In the genomic region with DNA sequence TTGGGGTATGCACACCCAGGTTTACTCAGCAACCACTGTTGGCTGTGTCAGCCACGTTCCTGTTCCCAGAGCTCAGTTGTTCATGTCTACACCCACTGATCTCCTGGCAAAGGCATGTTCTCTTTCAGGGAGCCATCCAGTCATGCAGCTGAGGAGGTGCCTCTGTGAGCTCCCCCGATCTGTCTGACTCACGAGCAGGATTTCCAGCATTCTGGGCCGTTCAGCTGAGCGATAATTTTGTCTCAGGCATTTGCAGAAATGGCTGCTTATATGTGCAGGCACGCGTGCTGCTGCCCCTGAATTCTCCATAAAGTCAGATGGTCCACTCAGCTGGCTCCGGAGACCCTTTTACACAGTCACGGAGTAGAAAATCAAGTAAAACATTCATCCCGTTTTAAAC, we compare ENCODE assay signal across 15 cellular contexts.
A peak's percentile ranks its signal among the peaks of the same experiment; 100 is the strongest.
DNase-seq lines count a peak whose midpoint lies in the region; ATAC-seq, FAIRE-seq and TF ChIP-seq lines count a peak whose summit lies in the region.
"Had no signal": no experiment of that assay in that cellular context is flagged by ENCODE, and none has a peak within 500 bp of the region (broad histone marks: within the 10 kb centered on the region; RNA-seq: fewer than 3 reads in every experiment).

No MANE protein-coding gene starts in this region.

- peak overlapping the region; percentile 9 for H2AFZ ChIP-seq in astrocyte (ENCODE audit: low read depth, low read length)

- ATAC-seq in foreskin keratinocyte = peak; percentile 86
- ATAC-seq in psoas muscle = peak in 3 of 4 donors; percentile 19 to 48 (median 33)

- H4K20me1 ChIP-seq in astrocyte (ENCODE audit: insufficient read depth, low read length) = no peaks in the 10 kb centered on the region

- peak overlapping the region; percentile 57 for H3K4me2 ChIP-seq in astrocyte (ENCODE audit: low read length)

- peaks cover 4% of the 10 kb centered on the region for H3K27me3 ChIP-seq in astrocyte (ENCODE audit: insufficient read depth, low read length)
- no peaks in the 10 kb centered on the region for H3K27me3 ChIP-seq in foreskin keratinocyte
- no peaks in the 10 kb centered on the region for H3K27me3 ChIP-seq in psoas muscle (ENCODE audit: insufficient read depth in 3 of 3, low read length in 2 of 3)
- H3K27me3 ChIP-seq: tibial nerve had no signal

- H3K4me3 ChIP-seq in astrocyte (ENCODE audit: insufficient read depth, low read depth, low read length) = no peak overlapping the region
- H3K4me3 ChIP-seq in psoas muscle = no peak overlapping the region
- H3K4me3 ChIP-seq: tibial nerve had no signal

- H3K4me1 ChIP-seq in astrocyte (ENCODE audit: insufficient read depth, low read length) = peaks cover 26% of the 10 kb centered on the region
- H3K4me1 ChIP-seq in foreskin keratinocyte = peaks cover 45% of the 10 kb centered on the region
- H3K4me1 ChIP-seq in psoas muscle = peaks cover 9% of the 10 kb centered on the region
- H3K4me1 ChIP-seq: tibial nerve had no signal

- no peaks in the 10 kb centered on the region for H3K79me2 ChIP-seq in astrocyte (ENCODE audit: insufficient read depth, low read length)

- intact Hi-C loops in psoas muscle (cut with DNase I) = no loop called here

- H3K9me3 ChIP-seq in astrocyte (ENCODE audit: insufficient read depth, low read depth, low read length) = no peaks in the 10 kb centered on the region
- no peaks in the 10 kb centered on the region for H3K9me3 ChIP-seq in psoas muscle

- H3K36me3 ChIP-seq in astrocyte (ENCODE audit: insufficient read depth, low read length) = no peaks in the 10 kb centered on the region
- H3K36me3 ChIP-seq in psoas muscle (ENCODE audit: insufficient read depth in 1 of 2, low read depth in 1 of 2) = no peaks in the 10 kb centered on the region
- H3K36me3 ChIP-seq: tibial nerve had no signal

- WGBS in psoas muscle, 3 donors = 45 to 61% (median 49%) methylated on average over 10 of the region's 10 CpGs

- H3K36me3 Mint-ChIP-seq in astrocyte (ENCODE audit: low read depth, unreplicated experiment) = no peaks in the 10 kb centered on the region
- peaks cover 12% of the 10 kb centered on the region for H3K36me3 Mint-ChIP-seq in endothelial cell (ENCODE audit: low read depth, unreplicated experiment)

- peaks cover 10% of the 10 kb centered on the region for H3K27me3 Mint-ChIP-seq in astrocyte (ENCODE audit: low read depth, unreplicated experiment)
- no peaks in the 10 kb centered on the region for H3K27me3 Mint-ChIP-seq in endothelial cell (ENCODE audit: unreplicated experiment)

- H3K27ac Mint-ChIP-seq in astrocyte (ENCODE audit: unreplicated experiment) (peak overlapping the region; percentile 43), endothelial cell (ENCODE audit: unreplicated experiment) (no peak overlapping the region)
- H3K27ac Mint-ChIP-seq: B cell had no signal

- no peak for TF ChIP-seq CTCF in astrocyte (IDR thresholded peaks at IDR 0.05; ENCODE audit: insufficient read depth, low read depth, low read length)
- no peak for TF ChIP-seq CTCF in foreskin keratinocyte (conservative IDR thresholded peaks at IDR 0.05)
- TF ChIP-seq CTCF in psoas muscle (IDR thresholded peaks at IDR 0.05) = no peak
- TF ChIP-seq CTCF in endothelial cell (IDR thresholded peaks at IDR 0.05; ENCODE audit: unreplicated experiment) = no peak

- H3K27ac ChIP-seq in astrocyte (ENCODE audit: low read depth, low read length) = no peak overlapping the region
- H3K27ac ChIP-seq in foreskin keratinocyte = peak overlapping the region; percentile 68
- no peak overlapping the region for H3K27ac ChIP-seq in psoas muscle
- H3K27ac ChIP-seq: tibial nerve had no signal

- DNase-seq in EL = peak; percentile 52
- DNase-seq in astrocyte (ENCODE audit: low read depth) = peak; percentile 89
- DNase-seq in foreskin keratinocyte = peak; percentile 75 to 93
- no peak for DNase-seq in psoas muscle
- DNase-seq in RPMI8226 = no peak
- no peak for DNase-seq in endothelial cell (ENCODE audit: low spot score)
- no peak for DNase-seq in stimulated activated CD4-positive, alpha-beta T cell treated with anti-CD3 and anti-CD28 coated beads, Interleukin-4, amount 100 ng/mL, for 24 hours
- no peak for DNase-seq in stimulated activated naive CD4-positive, alpha-beta T cell (lab: John Stamatoyannopoulos, UW)
- DNase-seq: activated CD8-positive, alpha-beta memory T cell treated with anti-CD3 and anti-CD28 coated beads for 24 hours; activated gamma-delta T cell; DMS53; NCI-H1105 treated with DMSO at 0.1 percent for 48 hours had no signal

- H3K4me1 Mint-ChIP-seq in astrocyte (ENCODE audit: low read depth, unreplicated experiment) = peaks cover 16% of the 10 kb centered on the region
- peaks cover 10% of the 10 kb centered on the region for H3K4me1 Mint-ChIP-seq in endothelial cell (ENCODE audit: unreplicated experiment)
- H3K4me1 Mint-ChIP-seq: B cell had no signal

- peak overlapping the region; percentile 25 for H3K9ac ChIP-seq in astrocyte (ENCODE audit: low read length)

- FAIRE-seq in astrocyte (lab: Jason Lieb, UNC) = no peak
- FAIRE-seq: endometrium had no signal

- H3K4me3 Mint-ChIP-seq in astrocyte (ENCODE audit: unreplicated experiment) (no peak overlapping the region), endothelial cell (ENCODE audit: unreplicated experiment) (no peak overlapping the region)
- H3K4me3 Mint-ChIP-seq: B cell had no signal

- H3K9me3 Mint-ChIP-seq in astrocyte (ENCODE audit: unreplicated experiment) (peaks cover 12% of the 10 kb centered on the region), endothelial cell (ENCODE audit: unreplicated experiment) (peaks cover 3% of the 10 kb centered on the region)

Comparison
In these comparisons a context has a peak if more than half of its experiments do, and no peak if none do; other contexts are left out.
1. DNase-seq: peak in EL (single experiment), astrocyte (single experiment) and foreskin keratinocyte (2 of 2); none in psoas muscle (0 of 2), RPMI8226 (single experiment), endothelial cell (single experiment), stimulated activated CD4-positive, alpha-beta T cell treated with anti-CD3 and anti-CD28 coated beads, Interleukin-4, amount 100 ng/mL, for 24 hours (single experiment) and stimulated activated naive CD4-positive, alpha-beta T cell (0 of 6).